ENCODE assay signal across 9 cellular contexts in genomic region chr5:140806834-140807775, GRCh38. TPM values are rescaled to one million over a fixed set of nuclear protein-coding genes. Genes with fewer than 3 reads are reported as not detected.
A peak's percentile ranks its signal among the peaks of the same experiment; 100 is the strongest.
DNase-seq lines count a peak whose midpoint lies in the region; ATAC-seq, FAIRE-seq and TF ChIP-seq lines count a peak whose summit lies in the region.
"Had no signal": no experiment of that assay in that cellular context is flagged by ENCODE, and none has a peak within 500 bp of the region (broad histone marks: within the 10 kb centered on the region; RNA-seq: fewer than 3 reads in every experiment).

Gene PCDHA4 (plus strand): TSS chr5:140807068.

- peaks cover 48% of the 10 kb centered on the region for H3K36me3 Mint-ChIP-seq in mesothelial cell of epicardium
- H3K36me3 Mint-ChIP-seq: IgD-negative memory B cell had no signal

- H3K27me3 ChIP-seq in Loucy (ENCODE audit: insufficient read depth, low read length, poor library complexity, severe bottlenecking) (no peaks in the 10 kb centered on the region), colonic mucosa (no peaks in the 10 kb centered on the region)

- H3K4me1 ChIP-seq in Loucy (ENCODE audit: insufficient read depth, low read length, poor library complexity, severe bottlenecking) (no peaks in the 10 kb centered on the region), colonic mucosa (no peaks in the 10 kb centered on the region)

- peaks cover 10% of the 10 kb centered on the region for H3K4me1 Mint-ChIP-seq in mesothelial cell of epicardium
- H3K4me1 Mint-ChIP-seq: IgD-negative memory B cell had no signal

- H3F3A ChIP-seq in Loucy (ENCODE audit: low read depth) = no peaks in the 10 kb centered on the region

- ATAC-seq in HG02798 (IDR thresholded peaks at IDR 0.05; ENCODE audit: poor library complexity, unreplicated experiment) = no peak
- no peak for ATAC-seq in HG03432 (IDR thresholded peaks at IDR 0.05; ENCODE audit: unreplicated experiment)

- no peak within 1 kb of the TSS for H2AFZ ChIP-seq in Loucy (ENCODE audit: low read length)

- no peaks in the 10 kb centered on the region for H3K9me2 ChIP-seq in Loucy (replicated peaks; ENCODE audit: low read depth, low read length)

- peaks cover 37% of the 10 kb centered on the region for H3K9me3 Mint-ChIP-seq in mesothelial cell of epicardium

- no peaks in the 10 kb centered on the region for H3K27me3 Mint-ChIP-seq in mesothelial cell of epicardium (ENCODE audit: low read depth)

- peak; percentile 94 for FAIRE-seq in D721Med (lab: Jason Lieb, UNC)

- peak within 1 kb of the TSS; percentile 91 for H3K4me3 Mint-ChIP-seq in mesothelial cell of epicardium

- no peaks in the 10 kb centered on the region for H4K20me1 ChIP-seq in Loucy (ENCODE audit: insufficient read depth, low read length, poor library complexity, severe bottlenecking)

- H3K4me3 ChIP-seq in Loucy (ENCODE audit: low read length, poor library complexity, severe bottlenecking) = no peak within 1 kb of the TSS
- peak within 1 kb of the TSS; percentile 17 for H3K4me3 ChIP-seq in colonic mucosa

- no peak within 1 kb of the TSS for H3K4me2 ChIP-seq in Loucy (ENCODE audit: low read depth, low read length, poor library complexity, severe bottlenecking)

- no peaks in the 10 kb centered on the region for H3K36me3 ChIP-seq in Loucy (ENCODE audit: insufficient read depth, low read length)
- H3K36me3 ChIP-seq in colonic mucosa = no peaks in the 10 kb centered on the region

- no peaks in the 10 kb centered on the region for H3K79me2 ChIP-seq in Loucy (ENCODE audit: insufficient read depth, low read length)

- peak within 1 kb of the TSS; percentile 86 for H3K27ac Mint-ChIP-seq in mesothelial cell of epicardium

- no peak within 1 kb of the TSS for H3K27ac ChIP-seq in colonic mucosa

- intact Hi-C loops in colonic mucosa (cut with DNase I) (no loop called here), posterior vena cava (cut with DNase I) (no loop called here)

- no peak for DNase-seq in D721Med (ENCODE audit: insufficient read length, low spot score)
- peak; percentile 41 for DNase-seq in colonic mucosa
- DNase-seq in mesothelial cell of epicardium (ENCODE audit: low spot score in 2 of 2, unreplicated experiment in 2 of 2) = peak in 1 of 2 experiments; percentile 78
- no peak for DNase-seq in Kasumi-1 (lab: John Stamatoyannopoulos, UW)
- DNase-seq in posterior vena cava (ENCODE audit: low spot score) = no peak

- H3K9me3 ChIP-seq in Loucy (ENCODE audit: insufficient read depth, low read depth, low read length) (no peaks in the 10 kb centered on the region), colonic mucosa (no peaks in the 10 kb centered on the region)

- peak; percentile 64 for TF ChIP-seq CTCF in D721Med (IDR thresholded peaks at IDR 0.05; ENCODE audit: insufficient read depth, missing control alignments)
- peak; percentile 46 for TF ChIP-seq CTCF in Loucy (conservative IDR thresholded peaks at IDR 0.05; ENCODE audit: low read length)
- no peak for TF ChIP-seq CTCF in colonic mucosa (IDR thresholded peaks at IDR 0.05)
- TF ChIP-seq CTCF in mesothelial cell of epicardium (IDR thresholded peaks at IDR 0.05; ENCODE audit: unreplicated experiment) = peak; percentile 62

- H3K9ac ChIP-seq in Loucy (ENCODE audit: low read depth, low read length, poor library complexity, severe bottlenecking) (no peak within 1 kb of the TSS), colonic mucosa (ENCODE audit: low read depth in 2 of 2, low read length in 2 of 2) (no peak within 1 kb of the TSS)

RNA-seq across cellular contexts. Expression of gene PCDHA4, which starts in this region (rescaled TPM):
- under 1 TPM; 0.47 to 0.58 TPM for total RNA-seq in colonic mucosa
- total RNA-seq in mesothelial cell of epicardium = 18.8 to 20.9 TPM (median 19.8 TPM) in 3 replicates
- total RNA-seq in posterior vena cava = under 1 TPM; 0.32 to 0.48 TPM

Comparison
In these comparisons a context has a peak if more than half of its experiments do, and no peak if none do; other contexts are left out.
1. RNA of gene PCDHA4 (total RNA-seq): 18.8 to 20.9 TPM in mesothelial cell of epicardium; 0.47 to 0.58 TPM in colonic mucosa and 0.32 to 0.48 TPM in posterior vena cava; every median in the first group is over 10 times any median in the second.
2. Peak in DNase-seq and H3K4me3 ChIP-seq in colonic mucosa; RNA of the gene not detected or under 1 TPM.